9 cellular contexts compared by ENCODE assay signal in the genomic region with DNA sequence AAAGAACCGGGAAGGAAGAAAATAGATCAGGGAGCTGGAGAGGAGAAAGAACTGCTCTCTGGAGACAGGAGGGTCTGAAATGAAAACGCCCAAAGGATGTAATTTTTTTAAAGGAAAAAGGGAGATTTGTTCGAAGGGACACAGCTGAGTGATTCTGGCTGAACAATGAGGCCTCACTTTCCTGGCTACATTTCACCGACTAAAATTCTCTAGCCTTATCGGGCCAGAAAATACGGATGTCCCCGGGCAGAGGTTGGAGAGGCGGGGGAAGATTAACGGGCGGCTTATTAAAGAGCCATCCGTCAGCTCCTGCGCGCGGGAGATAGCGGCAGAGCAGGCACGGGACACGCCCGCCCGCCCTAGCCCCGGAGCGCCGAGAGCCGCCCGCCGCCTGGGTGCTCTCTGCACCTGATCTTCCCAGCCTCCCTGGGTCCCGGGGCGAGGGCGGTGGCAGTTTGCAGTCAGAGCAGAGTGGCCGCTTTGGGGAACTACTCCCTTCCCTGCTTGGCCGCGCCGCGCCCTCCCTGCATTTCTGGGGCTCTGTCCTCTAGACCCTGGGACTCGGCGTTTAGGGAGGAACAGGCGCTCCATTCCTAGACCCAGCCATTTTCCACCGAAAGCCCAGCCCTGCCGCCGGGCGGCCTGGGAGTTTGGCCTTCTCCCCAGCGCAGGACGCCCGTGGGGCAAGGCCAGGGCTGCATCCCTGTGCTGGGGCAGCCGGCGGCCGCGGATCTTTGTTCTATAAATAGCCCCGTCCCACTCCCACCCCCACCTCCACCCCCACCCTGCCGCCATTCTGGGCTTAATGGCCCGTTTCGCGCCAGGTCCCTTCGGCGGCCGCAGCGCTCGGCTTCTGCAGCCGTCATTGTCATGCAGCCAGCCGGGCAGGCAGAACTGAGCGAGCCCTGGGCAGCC. TPM values are rescaled to one million over a fixed set of nuclear protein-coding genes. Genes with fewer than 3 reads are reported as not detected.
DNase-seq lines count a peak whose midpoint lies in the region; ATAC-seq, FAIRE-seq and TF ChIP-seq lines count a peak whose summit lies in the region.
"Had no signal": no experiment of that assay in that cellular context is flagged by ENCODE, and none has a peak within 500 bp of the region (broad histone marks: within the 10 kb centered on the region; RNA-seq: fewer than 3 reads in every experiment).

No MANE protein-coding gene starts in this region.

- FAIRE-seq in GM12892 (lab: Jason Lieb, UNC) = no peak

- peak overlapping the region; percentile 60 for H3K4me3 Mint-ChIP-seq in activated CD4-positive, alpha-beta T cell treated with anti-CD3 and anti-CD28 coated beads for 36 hours
- peak overlapping the region; percentile 70 to 72 for H3K4me3 Mint-ChIP-seq in stimulated activated naive CD8-positive, alpha-beta T cell treated with anti-CD3 and anti-CD28 coated beads, Interleukin-15, amount 100 ng/mL, for 72 hours

- CTCF ChIA-PET in activated CD4-positive, alpha-beta T cell treated with anti-CD3 and anti-CD28 coated beads for 36 hours (lab: Charles Lee) = interaction anchor here (0.6 to 3.8 kb wide), 18 partner anchors 9 to 573 kb away, joined by 3 to 16 read pairs (median 4); no protein-coding TSS in a partner anchor

- POLR2A ChIA-PET in activated CD4-positive, alpha-beta T cell treated with anti-CD3 and anti-CD28 coated beads for 36 hours (lab: Charles Lee) = interaction anchor here (0.6 to 1.1 kb wide), 2 partner anchors 10 to 52 kb away, joined by 3 read pairs; no protein-coding TSS in a partner anchor

- no peaks in the 10 kb centered on the region for H3K36me3 Mint-ChIP-seq in activated CD4-positive, alpha-beta T cell treated with anti-CD3 and anti-CD28 coated beads for 36 hours (ENCODE audit: low read depth)

- DNase-seq in activated CD4-positive, alpha-beta T cell treated with anti-CD3 and anti-CD28 coated beads for 36 hours = peak; percentile 52
- no peak for DNase-seq in activated CD4-positive, alpha-beta T cell treated with anti-CD3 and anti-CD28 coated beads for 4 hours
- DNase-seq in astrocyte of the hippocampus (ENCODE audit: low read depth, low spot score) (peak; percentile 24), left kidney (ENCODE audit: low read depth, low spot score) (peak; percentile 80), GM12892 (ENCODE audit: insufficient read length) (no peak), LoVo (ENCODE audit: low spot score) (no peak)
- peak; percentile 12 to 15 for DNase-seq in stimulated activated naive CD8-positive, alpha-beta T cell treated with anti-CD3 and anti-CD28 coated beads, Interleukin-15, amount 100 ng/mL, for 72 hours

- H3K27me3 Mint-ChIP-seq in activated CD4-positive, alpha-beta T cell treated with anti-CD3 and anti-CD28 coated beads for 36 hours = peaks cover 72% of the 10 kb centered on the region
- peaks cover 97% of the 10 kb centered on the region for H3K27me3 Mint-ChIP-seq in stimulated activated naive CD8-positive, alpha-beta T cell treated with anti-CD3 and anti-CD28 coated beads, Interleukin-15, amount 100 ng/mL, for 72 hours

- no peak for ATAC-seq in activated CD4-positive, alpha-beta T cell treated with anti-CD3 and anti-CD28 coated beads for 36 hours
- ATAC-seq in stimulated activated naive CD8-positive, alpha-beta T cell treated with anti-CD3 and anti-CD28 coated beads, Interleukin-15, amount 100 ng/mL, for 72 hours = peak; percentile 23
- ATAC-seq in HG03175 (IDR thresholded peaks at IDR 0.05; ENCODE audit: unreplicated experiment) = no peak
- ATAC-seq: HCT116 had no signal

- H3K27ac Mint-ChIP-seq in activated CD4-positive, alpha-beta T cell treated with anti-CD3 and anti-CD28 coated beads for 36 hours = no peak overlapping the region
- no peak overlapping the region for H3K27ac Mint-ChIP-seq in stimulated activated naive CD8-positive, alpha-beta T cell treated with anti-CD3 and anti-CD28 coated beads, Interleukin-15, amount 100 ng/mL, for 72 hours

- TF ChIP-seq POLR2A in GM12892 (IDR thresholded peaks at IDR 0.05; ENCODE audit: low read depth, low read length) = no peak

- intact Hi-C loops in activated CD4-positive, alpha-beta T cell treated with anti-CD3 and anti-CD28 coated beads for 36 hours (cut with DNase I, micrococcal nuclease) = loop anchor here in 1 of 2 experiments (5.0 kb wide), 1 partner anchor 49 kb away; no protein-coding TSS in a partner anchor

- no peaks in the 10 kb centered on the region for H3K9me3 Mint-ChIP-seq in activated CD4-positive, alpha-beta T cell treated with anti-CD3 and anti-CD28 coated beads for 36 hours (ENCODE audit: low read depth)
- H3K9me3 Mint-ChIP-seq in stimulated activated naive CD8-positive, alpha-beta T cell treated with anti-CD3 and anti-CD28 coated beads, Interleukin-15, amount 100 ng/mL, for 72 hours = no peaks in the 10 kb centered on the region

- peaks cover 35% of the 10 kb centered on the region for H3K4me1 Mint-ChIP-seq in activated CD4-positive, alpha-beta T cell treated with anti-CD3 and anti-CD28 coated beads for 36 hours
- H3K4me1 Mint-ChIP-seq in stimulated activated naive CD8-positive, alpha-beta T cell treated with anti-CD3 and anti-CD28 coated beads, Interleukin-15, amount 100 ng/mL, for 72 hours = peaks cover 49% of the 10 kb centered on the region

RNA-seq across cellular contexts. Expression of gene GAD1, which starts 6.5 kb away (rescaled TPM):
- total RNA-seq in activated CD4-positive, alpha-beta T cell treated with anti-CD3 and anti-CD28 coated beads for 36 hours = 1 to 10 TPM; 6.5 to 6.9 TPM
- 0.59 TPM for polyA plus RNA-seq in GM12892 (2012; ENCODE audit: missing spikeins)

RNA-seq across cellular contexts. Expression of gene ERICH2, which starts 53.0 kb away (rescaled TPM):
- not detected for total RNA-seq in activated CD4-positive, alpha-beta T cell treated with anti-CD3 and anti-CD28 coated beads for 36 hours
- polyA plus RNA-seq in GM12892 (2012; ENCODE audit: missing spikeins) = not detected

Comparison
In these comparisons a context has a peak if more than half of its experiments do, and no peak if none do; other contexts are left out.
1. DNase-seq: peak in activated CD4-positive, alpha-beta T cell treated with anti-CD3 and anti-CD28 coated beads for 36 hours (single experiment), astrocyte of the hippocampus (single experiment), left kidney (single experiment) and stimulated activated naive CD8-positive, alpha-beta T cell treated with anti-CD3 and anti-CD28 coated beads, Interleukin-15, amount 100 ng/mL, for 72 hours (2 of 2); none in activated CD4-positive, alpha-beta T cell treated with anti-CD3 and anti-CD28 coated beads for 4 hours (0 of 2), GM12892 (single experiment) and LoVo (single experiment).